21 cellular contexts compared by ENCODE assay signal in the genomic region with DNA sequence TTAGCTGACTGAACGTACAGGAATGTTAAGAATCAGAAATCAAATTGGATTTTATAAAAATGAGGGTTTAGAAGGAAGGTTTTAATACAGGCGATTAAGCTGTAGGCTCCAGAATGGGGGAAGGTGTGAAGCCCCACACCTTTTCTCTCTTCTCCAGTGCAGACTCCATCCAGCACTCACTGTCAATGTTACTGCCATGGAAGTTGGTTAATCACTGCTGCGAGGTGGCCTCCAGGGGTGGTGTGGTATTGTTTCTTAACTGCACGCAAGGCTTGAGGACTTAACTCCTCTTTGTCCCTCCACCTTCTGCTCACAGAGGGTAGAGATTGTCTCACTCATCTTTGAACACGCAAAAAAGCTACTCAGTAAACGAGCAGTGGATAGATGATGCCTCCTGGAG. TPM values are rescaled to one million over a fixed set of nuclear protein-coding genes. Genes with fewer than 3 reads are reported as not detected.
DNase-seq lines count a peak whose midpoint lies in the region; ATAC-seq, FAIRE-seq and TF ChIP-seq lines count a peak whose summit lies in the region.
"Had no signal": no experiment of that assay in that cellular context is flagged by ENCODE, and none has a peak within 500 bp of the region (broad histone marks: within the 10 kb centered on the region; RNA-seq: fewer than 3 reads in every experiment).

No MANE protein-coding gene starts in this region.

- POLR2A ChIA-PET in CD4-positive, alpha-beta T cell (lab: Charles Lee), result interaction anchor here (1.0 kb wide), 1 partner anchor 11 kb away, joined by 6 read pairs; no protein-coding TSS in a partner anchor

- no peaks in the 10 kb centered on the region for H3K36me3 Mint-ChIP-seq in CD4-positive, alpha-beta T cell (ENCODE audit: low read depth)

- H3K27me3 Mint-ChIP-seq in CD4-positive, alpha-beta T cell, result no peaks in the 10 kb centered on the region

- intact Hi-C loops in CD4-positive, alpha-beta T cell (cut with DNase I, micrococcal nuclease), result no loop called here

- TF ChIP-seq CTCF in CD4-positive, alpha-beta T cell (IDR thresholded peaks at IDR 0.05), result no peak
- peak; percentile 66 for TF ChIP-seq CTCF in WERI-Rb-1 (IDR thresholded peaks at IDR 0.05; ENCODE audit: low read depth, low read length)

- no peaks in the 10 kb centered on the region for H3K36me3 ChIP-seq in WERI-Rb-1
- no peaks in the 10 kb centered on the region for H3K36me3 ChIP-seq in effector memory CD4-positive, alpha-beta T cell (ENCODE audit: control insufficient read depth, insufficient read depth, low read length)
- H3K36me3 ChIP-seq: transverse colon had no signal

- no peak for FAIRE-seq in GM12892 (lab: Jason Lieb, UNC)
- FAIRE-seq: colon, GM12891 had no signal

- H3K9me3 ChIP-seq in CD4-positive, alpha-beta T cell (ENCODE audit: control insufficient read depth, low read length), result no peaks in the 10 kb centered on the region
- H3K9me3 ChIP-seq in WERI-Rb-1 (ENCODE audit: severe bottlenecking), result no peaks in the 10 kb centered on the region
- H3K9me3 ChIP-seq in effector memory CD4-positive, alpha-beta T cell (ENCODE audit: control insufficient read depth, low read length), result no peaks in the 10 kb centered on the region
- H3K9me3 ChIP-seq: psoas muscle, transverse colon had no signal

- no peaks in the 10 kb centered on the region for H3K9me3 Mint-ChIP-seq in CD4-positive, alpha-beta T cell

- DNase-seq in CD4-positive, alpha-beta T cell, result no peak
- DNase-seq in H4 (ENCODE audit: low spot score), result peak; percentile 28
- peak; percentile 70 for DNase-seq in WERI-Rb-1
- peak; percentile 31 for DNase-seq in iPS-NIHi11 (ENCODE audit: low spot score)
- no peak for DNase-seq in GM12892 (ENCODE audit: insufficient read length)
- DNase-seq in OCI-M2 (lab: John Stamatoyannopoulos, UW; ENCODE audit: unreplicated experiment), result no peak
- no peak for DNase-seq in effector memory CD4-positive, alpha-beta T cell
- DNase-seq: activated CD4-positive, CD25-positive, alpha-beta regulatory T cell treated with anti-CD3 and anti-CD28 coated beads, Interleukin-2, amount 50 U/mL, for 72 hours; DMS 273 treated with DMSO at 0.1 percent for 48 hours; GF-D8; mammary epithelial cell; NCI-H1092 treated with DMSO at 0.1 percent for 48 hours; NCI-H2171 treated with DMSO at 0.1 percent for 48 hours; psoas muscle; SHP77; stimulated activated naive CD4-positive, alpha-beta T cell; transverse colon had no signal

- H3K4me1 Mint-ChIP-seq in CD4-positive, alpha-beta T cell (ENCODE audit: low read depth), result peaks cover 16% of the 10 kb centered on the region

- H3K4me3 ChIP-seq in WERI-Rb-1 (ENCODE audit: low read depth, low read length), result no peak overlapping the region
- no peak overlapping the region for H3K4me3 ChIP-seq in effector memory CD4-positive, alpha-beta T cell (ENCODE audit: insufficient read depth, low read depth, low read length, poor library complexity, severe bottlenecking)
- H3K4me3 ChIP-seq: psoas muscle, transverse colon had no signal

- H3K4me1 ChIP-seq in effector memory CD4-positive, alpha-beta T cell (ENCODE audit: control insufficient read depth, insufficient read depth, low read length, poor library complexity, severe bottlenecking), result peaks cover 5% of the 10 kb centered on the region
- H3K4me1 ChIP-seq: transverse colon had no signal

- no peak for TF ChIP-seq POLR2A in GM12892 (IDR thresholded peaks at IDR 0.05; ENCODE audit: low read depth, low read length)

- peak overlapping the region; percentile 9 for H3K27ac Mint-ChIP-seq in CD4-positive, alpha-beta T cell
- H3K27ac Mint-ChIP-seq: nephron had no signal

- CTCF ChIA-PET in CD4-positive, alpha-beta T cell (lab: Charles Lee), result no interaction called here

- H3K27me3 ChIP-seq in CD4-positive, alpha-beta T cell (ENCODE audit: control insufficient read depth, insufficient read depth, low read length), result no peaks in the 10 kb centered on the region
- no peaks in the 10 kb centered on the region for H3K27me3 ChIP-seq in WERI-Rb-1 (ENCODE audit: insufficient read depth, low read depth, severe bottlenecking)
- no peaks in the 10 kb centered on the region for H3K27me3 ChIP-seq in effector memory CD4-positive, alpha-beta T cell (replicated peaks; ENCODE audit: control insufficient read depth, insufficient read depth, low read length, poor library complexity, severe bottlenecking)
- H3K27me3 ChIP-seq: transverse colon had no signal

- ATAC-seq in CD4-positive, alpha-beta T cell (ENCODE audit: poor library complexity), result no peak
- no peak for ATAC-seq in HG03045 (IDR thresholded peaks at IDR 0.05; ENCODE audit: unreplicated experiment)

- no peak overlapping the region for H3K27ac ChIP-seq in CD4-positive, alpha-beta T cell (ENCODE audit: low read depth, low read length)
- H3K27ac ChIP-seq in WERI-Rb-1, result no peak overlapping the region
- no peak overlapping the region for H3K27ac ChIP-seq in effector memory CD4-positive, alpha-beta T cell (ENCODE audit: insufficient read depth, low read length, poor library complexity, severe bottlenecking)
- H3K27ac ChIP-seq: transverse colon had no signal

- no peak overlapping the region for H3K4me3 Mint-ChIP-seq in CD4-positive, alpha-beta T cell
- H3K4me3 Mint-ChIP-seq: nephron had no signal

RNA-seq across cellular contexts. Expression of gene YWHAQ, which starts 26.9 kb away (rescaled TPM):
- total RNA-seq in CD4-positive, alpha-beta T cell, result 100 to 1,000 TPM in 1 of 2 experiments, 10 to 100 TPM in 1; 95.8 to 101 TPM
- 279 and 391 TPM in 2 replicates for total RNA-seq in H4 (2014; rRNA removed; shearing (Covaris generic))
- polyA plus RNA-seq in GM12892 (2012; ENCODE audit: missing spikeins), result 264 TPM

Comparison
In these comparisons a context has a peak if more than half of its experiments do, and no peak if none do; other contexts are left out.
1. DNase-seq: peak in H4 (single experiment), WERI-Rb-1 (single experiment) and iPS-NIHi11 (single experiment); none in CD4-positive, alpha-beta T cell (0 of 10), GM12892 (single experiment), OCI-M2 (single experiment) and effector memory CD4-positive, alpha-beta T cell (0 of 3).